ENCODE assay signal across 8 cellular contexts in genomic region chr1:145823565-145824498, GRCh38. TPM values are rescaled to one million over a fixed set of nuclear protein-coding genes. Genes with fewer than 3 reads are reported as not detected.
DNase-seq lines count a peak whose midpoint lies in the region; ATAC-seq and TF ChIP-seq lines count a peak whose summit lies in the region.

TSS of gene POLR3C (plus strand) at chr1:145824200. CDS start at chr1:145825777, 1,577 bp downstream.
TSS of gene RNF115 (minus strand) at chr1:145824095. CDS start at chr1:145823873, 222 bp downstream.

- peak within 1 kb of the TSS; percentile 8 for H3K9ac ChIP-seq in parathyroid adenoma

- no peaks in the 10 kb centered on the region for H3K36me3 ChIP-seq in parathyroid adenoma (ENCODE audit: control insufficient read depth, insufficient read depth, low read length)
- H3K36me3 ChIP-seq in tibial artery = peaks cover 24 to 34% (median 26%) of the 10 kb centered on the region in 3 donors

- intact Hi-C loops in Right ventricle myocardium superior (cut with DNase I) (no loop called here), tibial artery (cut with DNase I; ENCODE audit: low total_unique reads) (no loop called here)

- peak within 1 kb of the TSS; percentile 79 for H2AFZ ChIP-seq in parathyroid adenoma

- H3K4me3 ChIP-seq in GM12864 (ENCODE audit: low read depth, low read length) = peak within 1 kb of the TSS; percentile 79
- peak within 1 kb of the TSS; percentile 75 for H3K4me3 ChIP-seq in parathyroid adenoma (ENCODE audit: low read depth, low read length)
- peak within 1 kb of the TSS; percentile 65 to 88 for H3K4me3 ChIP-seq in tibial artery

- H3K9me3 ChIP-seq in parathyroid adenoma (ENCODE audit: control insufficient read depth, low read length) (no peaks in the 10 kb centered on the region), tibial artery (no peaks in the 10 kb centered on the region)

- TF ChIP-seq CTCF in GM12864 (IDR thresholded peaks at IDR 0.05; ENCODE audit: low read depth, low read length, missing control alignments) (no peak), parathyroid adenoma (IDR thresholded peaks at IDR 0.05) (no peak), tibial artery (IDR thresholded peaks at IDR 0.05) (no peak)

- peak within 1 kb of the TSS; percentile 88 for H3K4me2 ChIP-seq in parathyroid adenoma (ENCODE audit: low read length)

- ATAC-seq in HG02763 (IDR thresholded peaks at IDR 0.05; ENCODE audit: unreplicated experiment) = peak; percentile 90
- peak; percentile 97 for ATAC-seq in Right ventricle myocardium superior (ENCODE audit: poor library complexity)

- H3K4me1 ChIP-seq in parathyroid adenoma (no peaks in the 10 kb centered on the region), tibial artery (peaks cover 0 to 17% (median 12%) of the 10 kb centered on the region in 4 donors)

- no peaks in the 10 kb centered on the region for H3K27me3 ChIP-seq in parathyroid adenoma (ENCODE audit: control insufficient read depth, insufficient read depth, low read length)
- H3K27me3 ChIP-seq in tibial artery = no peaks in the 10 kb centered on the region

- peaks cover 2% of the 10 kb centered on the region for H3K79me2 ChIP-seq in parathyroid adenoma

- DNase-seq in GM12864 (ENCODE audit: low read depth) = peak; percentile 68
- DNase-seq in NCI-H1417 treated with DMSO at 0.1 percent for 48 hours (lab: John Stamatoyannopoulos, UW) = peak; percentile 39
- peak; percentile 90 for DNase-seq in SW480 (ENCODE audit: low spot score)
- peak; percentile 61 for DNase-seq in activated naive CD8-positive, alpha-beta T cell treated with anti-CD3 and anti-CD28 coated beads, Interleukin-2, amount 50 U/mL, for 16 hours (ENCODE audit: low read depth, low spot score)
- peak; percentile 96 for DNase-seq in Right ventricle myocardium superior
- DNase-seq in tibial artery = peak; percentile 94 to 96

- peak within 1 kb of the TSS; percentile 86 for H3K27ac ChIP-seq in parathyroid adenoma
- peak within 1 kb of the TSS; percentile 84 to 88 for H3K27ac ChIP-seq in tibial artery

RNA-seq across cellular contexts. Expression of gene POLR3C, which starts in this region (rescaled TPM):
- 12.2 TPM for total RNA-seq in Right ventricle myocardium superior

RNA-seq across cellular contexts. Expression of gene RNF115, which starts in this region (rescaled TPM):
- 46.5 TPM for total RNA-seq in Right ventricle myocardium superior

Comparison
In these comparisons a context has a peak if more than half of its experiments do, and no peak if none do; other contexts are left out.
1. Peak in every context shown above with its lines: DNase-seq, ATAC-seq, H3K4me3 ChIP-seq and H3K27ac ChIP-seq.
2. DNase-seq: peak in every context shown above with its lines; median percentile 96 in Right ventricle myocardium superior; 95 in tibial artery; 90 in SW480; 68 in GM12864; 61 in activated naive CD8-positive, alpha-beta T cell treated with anti-CD3 and anti-CD28 coated beads, Interleukin-2, amount 50 U/mL, for 16 hours; 39 in NCI-H1417 treated with DMSO at 0.1 percent for 48 hours.